ENCODE assay signal across 16 cellular contexts in the genomic region with DNA sequence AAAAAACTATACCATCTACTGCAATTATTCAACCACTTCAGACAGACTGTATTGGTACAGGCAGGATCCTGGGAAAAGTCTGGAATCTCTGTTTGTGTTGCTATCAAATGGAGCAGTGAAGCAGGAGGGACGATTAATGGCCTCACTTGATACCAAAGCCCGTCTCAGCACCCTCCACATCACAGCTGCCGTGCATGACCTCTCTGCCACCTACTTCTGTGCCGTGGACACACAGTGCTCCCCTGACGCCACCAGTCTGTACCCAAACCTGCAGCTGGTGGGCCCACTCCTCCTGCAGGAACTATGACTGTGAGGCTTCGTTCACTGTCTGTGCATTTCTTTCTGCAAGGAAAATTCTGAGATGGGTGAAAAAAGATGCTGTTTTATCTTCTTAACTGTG.
DNase-seq lines count a peak whose midpoint lies in the region; ATAC-seq lines count a peak whose summit lies in the region.
"Had no signal": no experiment of that assay in that cellular context is flagged by ENCODE, and none has a peak within 500 bp of the region (broad histone marks: within the 10 kb centered on the region; RNA-seq: fewer than 3 reads in every experiment).

No MANE protein-coding gene starts in this region.

- no peak for ATAC-seq in HG02938 (IDR thresholded peaks at IDR 0.05; ENCODE audit: unreplicated experiment)
- ATAC-seq: left lobe of liver had no signal

- H3K27me3 ChIP-seq in effector memory CD4-positive, alpha-beta T cell (replicated peaks; ENCODE audit: control insufficient read depth, insufficient read depth, low read length, poor library complexity, severe bottlenecking) = no peaks in the 10 kb centered on the region
- H3K27me3 ChIP-seq: thyroid gland had no signal

- no peaks in the 10 kb centered on the region for H3K9me3 Mint-ChIP-seq in activated naive CD4-positive, alpha-beta T cell treated with anti-CD3 and anti-CD28 coated beads for 36 hours

- peak overlapping the region; percentile 17; the same call in 1 of the 2 replicates for H3K27ac ChIP-seq in SK-N-MC
- peak overlapping the region; percentile 25 for H3K27ac ChIP-seq in effector memory CD4-positive, alpha-beta T cell (ENCODE audit: insufficient read depth, low read length, poor library complexity, severe bottlenecking)
- H3K27ac ChIP-seq: thyroid gland had no signal

- intact Hi-C loops in activated naive CD4-positive, alpha-beta T cell treated with anti-CD3 and anti-CD28 coated beads for 36 hours (cut with micrococcal nuclease) = loop anchor here (5.0 kb wide), 1 partner anchor 253 kb away; no protein-coding TSS in a partner anchor

- H3K27me3 Mint-ChIP-seq in activated naive CD4-positive, alpha-beta T cell treated with anti-CD3 and anti-CD28 coated beads for 36 hours (ENCODE audit: low read depth) = no peaks in the 10 kb centered on the region

- H3K36me3 Mint-ChIP-seq in activated naive CD4-positive, alpha-beta T cell treated with anti-CD3 and anti-CD28 coated beads for 36 hours (ENCODE audit: low read depth) = no peaks in the 10 kb centered on the region

- peak overlapping the region; percentile 68 for H3K4me3 Mint-ChIP-seq in activated naive CD4-positive, alpha-beta T cell treated with anti-CD3 and anti-CD28 coated beads for 36 hours

- H3K36me3 ChIP-seq in SK-N-MC (ENCODE audit: insufficient read depth, low read length) = no peaks in the 10 kb centered on the region
- no peaks in the 10 kb centered on the region for H3K36me3 ChIP-seq in effector memory CD4-positive, alpha-beta T cell (ENCODE audit: control insufficient read depth, insufficient read depth, low read length)
- H3K36me3 ChIP-seq: thyroid gland had no signal

- H3K9ac ChIP-seq in SK-N-MC (ENCODE audit: insufficient read length) = no peak overlapping the region

- CTCF ChIA-PET in activated naive CD4-positive, alpha-beta T cell treated with anti-CD3 and anti-CD28 coated beads for 36 hours (lab: Charles Lee) = no interaction called here

- no peak overlapping the region for H3K4me3 ChIP-seq in SK-N-MC
- H3K4me3 ChIP-seq in effector memory CD4-positive, alpha-beta T cell (ENCODE audit: insufficient read depth, low read depth, low read length, poor library complexity, severe bottlenecking) = no peak overlapping the region
- H3K4me3 ChIP-seq: thyroid gland had no signal

- peak overlapping the region; percentile 71 for H3K27ac Mint-ChIP-seq in activated naive CD4-positive, alpha-beta T cell treated with anti-CD3 and anti-CD28 coated beads for 36 hours

- H3K4me1 ChIP-seq in effector memory CD4-positive, alpha-beta T cell (ENCODE audit: control insufficient read depth, insufficient read depth, low read length, poor library complexity, severe bottlenecking) = no peaks in the 10 kb centered on the region
- H3K4me1 ChIP-seq: thyroid gland had no signal

- DNase-seq in activated naive CD4-positive, alpha-beta T cell treated with anti-CD3 and anti-CD28 coated beads for 36 hours = no peak
- DNase-seq in activated naive CD4-positive, alpha-beta T cell (lab: John Stamatoyannopoulos, UW) = no peak
- no peak for DNase-seq in SK-N-MC (ENCODE audit: low read depth, low spot score)
- DNase-seq in effector memory CD4-positive, alpha-beta T cell = no peak
- peak; percentile 22 for DNase-seq in retina
- no peak for DNase-seq in NCI-H82 (lab: John Stamatoyannopoulos, UW)
- no peak for DNase-seq in activated gamma-delta T cell treated with Interleukin-2 at 50 U/mL for 16 hours
- DNase-seq: activated CD4-positive, alpha-beta T cell treated with anti-CD3 and anti-CD28 coated beads, Interleukin-2, amount 50 U/mL, for 4 hours; activated gamma-delta T cell; EL; NCI-H1092; NCI-H2029; right cardiac atrium; thyroid gland had no signal

- H3K4me1 Mint-ChIP-seq in activated naive CD4-positive, alpha-beta T cell treated with anti-CD3 and anti-CD28 coated beads for 36 hours (ENCODE audit: low read depth) = no peaks in the 10 kb centered on the region

- H3K9me3 ChIP-seq in SK-N-MC (ENCODE audit: low read depth, low read length) = no peaks in the 10 kb centered on the region
- no peaks in the 10 kb centered on the region for H3K9me3 ChIP-seq in effector memory CD4-positive, alpha-beta T cell (ENCODE audit: control insufficient read depth, low read length)
- H3K9me3 ChIP-seq: thyroid gland had no signal
